ENCODE assay signal across 14 cellular contexts in genomic region chr16:1244281-1244850, GRCh38. TPM values are rescaled to one million over a fixed set of nuclear protein-coding genes. Genes with fewer than 3 reads are reported as not detected.
"Had no signal": no experiment of that assay in that cellular context is flagged by ENCODE, and none has a peak within 500 bp of the region (broad histone marks: within the 10 kb centered on the region; RNA-seq: fewer than 3 reads in every experiment).

No MANE protein-coding gene starts in this region.

RNA-seq across cellular contexts. Expression of gene TPSAB1, which starts 3.9 kb away (rescaled TPM):
- total RNA-seq: activated B cell treated with CpG ODN at 0.5 μM for 24 hours; activated CD8-positive, alpha-beta T cell treated with anti-CD3 and anti-CD28 coated beads for 36 hours; activated naive CD4-positive, alpha-beta T cell treated with anti-CD3 and anti-CD28 coated beads for 36 hours; activated naive CD8-positive, alpha-beta T cell treated with anti-CD3 and anti-CD28 coated beads, Interleukin-2, amount 10 ng/mL, durations not matched to agents 7 days and 5 days; astrocyte; bronchial epithelial cell; dermis blood vessel endothelial cell; foreskin keratinocyte; T-helper 17 cell had no signal
- polyA plus RNA-seq: foreskin keratinocyte had no signal

RNA-seq across cellular contexts. Expression of gene TPSD1, which starts 11.5 kb away (rescaled TPM):
- total RNA-seq: activated B cell treated with CpG ODN at 0.5 μM for 24 hours; activated CD8-positive, alpha-beta T cell treated with anti-CD3 and anti-CD28 coated beads for 36 hours; activated naive CD4-positive, alpha-beta T cell treated with anti-CD3 and anti-CD28 coated beads for 36 hours; activated naive CD4-positive, alpha-beta T cell treated with anti-CD3 and anti-CD28 coated beads, Interleukin-2, amount 50 U/mL, for 72 hours; activated naive CD8-positive, alpha-beta T cell treated with anti-CD3 and anti-CD28 coated beads, Interleukin-2, amount 10 ng/mL, durations not matched to agents 7 days and 5 days; activated T-helper 17 cell treated with anti-CD3 and anti-CD28 coated beads, Interleukin-2, amount 50 U/mL, for 72 hours; astrocyte; bronchial epithelial cell; cardiac septum; cerebellum; dermis blood vessel endothelial cell; foreskin keratinocyte; T-helper 17 cell had no signal
- polyA plus RNA-seq: foreskin keratinocyte had no signal

RNA-seq across cellular contexts. Expression of gene TPSB2, which starts 14.4 kb away (rescaled TPM):
- total RNA-seq: activated B cell treated with CpG ODN at 0.5 μM for 24 hours; activated CD8-positive, alpha-beta T cell treated with anti-CD3 and anti-CD28 coated beads for 36 hours; activated naive CD4-positive, alpha-beta T cell treated with anti-CD3 and anti-CD28 coated beads for 36 hours; activated naive CD8-positive, alpha-beta T cell treated with anti-CD3 and anti-CD28 coated beads, Interleukin-2, amount 10 ng/mL, durations not matched to agents 7 days and 5 days; activated T-helper 17 cell treated with anti-CD3 and anti-CD28 coated beads, Interleukin-2, amount 50 U/mL, for 72 hours; astrocyte; bronchial epithelial cell; cerebellum; dermis blood vessel endothelial cell; foreskin keratinocyte; T-helper 17 cell had no signal
- polyA plus RNA-seq: foreskin keratinocyte had no signal

RNA-seq across cellular contexts. Expression of gene TPSG1, which starts 19.3 kb away (rescaled TPM):
- total RNA-seq: activated B cell treated with CpG ODN at 0.5 μM for 24 hours; activated CD8-positive, alpha-beta T cell treated with anti-CD3 and anti-CD28 coated beads for 36 hours; activated naive CD4-positive, alpha-beta T cell treated with anti-CD3 and anti-CD28 coated beads for 36 hours; activated naive CD4-positive, alpha-beta T cell treated with anti-CD3 and anti-CD28 coated beads, Interleukin-2, amount 50 U/mL, for 72 hours; activated naive CD8-positive, alpha-beta T cell treated with anti-CD3 and anti-CD28 coated beads, Interleukin-2, amount 10 ng/mL, durations not matched to agents 7 days and 5 days; activated T-cell treated with anti-CD3 and anti-CD28 coated beads, Interleukin-2, amount 50 U/mL, for 4 hours; activated T-helper 17 cell treated with anti-CD3 and anti-CD28 coated beads, Interleukin-2, amount 50 U/mL, for 72 hours; astrocyte; bronchial epithelial cell; cardiac septum; cerebellum; dermis blood vessel endothelial cell; foreskin keratinocyte; T-helper 17 cell had no signal
- polyA plus RNA-seq: foreskin keratinocyte had no signal
